Comparison of ENCODE assay signal across 19 cellular contexts in the genomic region with DNA sequence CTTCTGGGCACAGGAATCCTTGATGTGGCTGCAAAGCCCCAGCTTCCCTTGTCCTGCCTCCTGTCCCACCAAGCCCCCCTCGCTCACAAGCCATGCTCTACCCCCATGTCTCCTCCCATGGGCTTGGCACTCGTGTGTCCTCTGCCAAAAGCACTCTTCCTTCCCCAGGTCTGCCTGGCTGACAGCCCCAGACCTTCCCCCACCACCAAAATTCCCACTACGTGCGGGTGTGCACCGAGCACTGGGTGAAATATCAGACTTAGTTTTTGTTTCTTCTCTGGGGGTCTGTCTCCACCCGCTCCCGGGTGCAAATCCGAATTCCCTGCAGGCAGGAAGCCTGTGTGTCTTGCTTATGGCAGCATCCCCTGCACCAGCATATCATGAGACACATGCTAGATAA. TPM values are rescaled to one million over a fixed set of nuclear protein-coding genes. Genes with fewer than 3 reads are reported as not detected.
DNase-seq lines count a peak whose midpoint lies in the region; ATAC-seq, FAIRE-seq and TF ChIP-seq lines count a peak whose summit lies in the region.
"Had no signal": no experiment of that assay in that cellular context is flagged by ENCODE, and none has a peak within 500 bp of the region (broad histone marks: within the 10 kb centered on the region; RNA-seq: fewer than 3 reads in every experiment).

No MANE protein-coding gene starts in this region.

- H3K9me3 ChIP-seq in right lobe of liver (no peaks in the 10 kb centered on the region), HepG2 (ENCODE audit: low read length) (no peaks in the 10 kb centered on the region), lower lobe of right lung (no peaks in the 10 kb centered on the region)
- H3K9me3 ChIP-seq: BE2C, HAP-1 had no signal

- ATAC-seq in right lobe of liver (no peak), HepG2 (no peak), lower lobe of right lung (no peak)

- H3K4me3 ChIP-seq in right lobe of liver (no peak overlapping the region), HepG2 (replicated peaks in 1 of 3; ENCODE audit: insufficient read depth in 1 of 3, low read depth in 2 of 3, low read length in 3 of 3) (no peak overlapping the region), lower lobe of right lung (no peak overlapping the region)
- H3K4me3 ChIP-seq: HAP-1 had no signal

- H3K79me2 ChIP-seq in HepG2 (ENCODE audit: insufficient read depth, low read length) = no peaks in the 10 kb centered on the region

- no peak for TF ChIP-seq RAD21 in HepG2 (CRISPR knock-in tag; IDR thresholded peaks at IDR 0.05)

- no TSS peak for BruUV-seq in HepG2 (replicated peaks; lab: Mats Ljungman, UMichigan)

- H4K20me1 ChIP-seq in HepG2 (ENCODE audit: insufficient read depth, low read length) = no peaks in the 10 kb centered on the region

- in situ Hi-C loops in HepG2 (cut with HindIII; ENCODE audit: extremely low pct_ligation_motif_present, low pct_unique_long_range_greater_than_20kb) = no loop called here

- no peak overlapping the region for H3K9ac ChIP-seq in HepG2 (ENCODE audit: insufficient read depth, low read depth, low read length)

- TF ChIP-seq POLR2A in right lobe of liver (IDR thresholded peaks at IDR 0.05) = no peak
- TF ChIP-seq POLR2A in HepG2 (IDR thresholded peaks at IDR 0.05; ENCODE audit: insufficient read depth in 1 of 2, low read depth in 2 of 2, low read length in 2 of 2) = no peak

- TF ChIP-seq EP300 in HepG2 (IDR thresholded peaks at IDR 0.05; ENCODE audit: low read depth in 2 of 2, low read length in 2 of 2) (no peak), HepG2 (CRISPR knock-in tag; IDR thresholded peaks at IDR 0.05; ENCODE audit: borderline replicate concordance) (no peak)

- intact Hi-C loops in right lobe of liver (cut with DNase I) (no loop called here), HepG2 (cut with micrococcal nuclease; ENCODE audit: unreplicated experiment) (no loop called here), lower lobe of right lung (cut with DNase I) (no loop called here)

- H3K4me1 ChIP-seq in right lobe of liver (no peaks in the 10 kb centered on the region), HepG2 (ENCODE audit: insufficient read depth, low read length) (no peaks in the 10 kb centered on the region), lower lobe of right lung (no peaks in the 10 kb centered on the region)
- H3K4me1 ChIP-seq: BE2C, HAP-1 had no signal

- H3K36me3 ChIP-seq in right lobe of liver = no peaks in the 10 kb centered on the region
- no peaks in the 10 kb centered on the region for H3K36me3 ChIP-seq in HepG2 (replicated peaks in 1 of 2; ENCODE audit: control insufficient read depth in 1 of 2, insufficient read depth in 2 of 2, low read length in 2 of 2)
- H3K36me3 ChIP-seq in lower lobe of right lung = no peaks in the 10 kb centered on the region
- H3K36me3 ChIP-seq: BE2C, HAP-1 had no signal

- peak in 2 of 3 donors; percentile 6 to 22 for DNase-seq in right lobe of liver
- DNase-seq in HepG2 (ENCODE audit: low spot score) = no peak
- peak; percentile 14 for DNase-seq in lower lobe of right lung
- DNase-seq in substantia nigra (lab: John Stamatoyannopoulos, UW) = no peak
- DNase-seq in stimulated activated CD4-positive, alpha-beta T cell treated with anti-CD3 and anti-CD28 coated beads, Interleukin-15, amount 100 ng/mL, for 24 hours = no peak
- DNase-seq in GM10248 (ENCODE audit: extremely low spot score) = no peak
- no peak for DNase-seq in retina
- DNase-seq: BE2C; CD4-positive, CD25-positive, alpha-beta regulatory T cell; COR-L47; DMS 273 treated with DMSO at 0.1 percent for 48 hours; DMS53; DND-41; EL had no signal

- no peak overlapping the region for H3K4me2 ChIP-seq in HepG2 (ENCODE audit: low read depth, low read length)

- CTCF ChIA-PET in HepG2 (lab: Yijun Ruan, JAX; ENCODE audit: low intra/inter-chr PET ratio, low total read pairs) = no interaction called here
- CTCF ChIA-PET in GM10248 (lab: Yijun Ruan, JAX) = interaction anchor here (1.1 kb wide), 1 partner anchor 15 kb away, joined by 3 read pairs; no protein-coding TSS in a partner anchor

- 42% methylated on average over 7 of the region's 8 CpGs for WGBS in right lobe of liver (ENCODE audit: insufficient coverage, low coverage, low lambda C conversion rate, missing lambda C conversion rate)
- 1% methylated on average over 8 of the region's 8 CpGs for WGBS in HepG2 (ENCODE audit: low lambda C conversion rate)

- no peaks in the 10 kb centered on the region for H3K27me3 ChIP-seq in right lobe of liver
- peaks cover 0 to 25% of the 10 kb centered on the region in 2 experiments; a peak in 4 of 5 replicates for H3K27me3 ChIP-seq in HepG2 (ENCODE audit: control insufficient read depth in 1 of 2, insufficient read depth in 2 of 2, low read length in 2 of 2)
- H3K27me3 ChIP-seq in lower lobe of right lung (ENCODE audit: low read depth) = peaks cover 60% of the 10 kb centered on the region

- no peak for TF ChIP-seq CTCF in right lobe of liver (IDR thresholded peaks at IDR 0.05)
- no peak for TF ChIP-seq CTCF in HepG2 (CRISPR knock-in tag; IDR thresholded peaks at IDR 0.05)
- no peak for TF ChIP-seq CTCF in lower lobe of right lung (IDR thresholded peaks at IDR 0.05)
- TF ChIP-seq CTCF in GM10248 (IDR thresholded peaks at IDR 0.05; ENCODE audit: control extremely low read depth, extremely low read depth, low read depth, missing control alignments) = no peak

- H2AFZ ChIP-seq in HepG2 (ENCODE audit: low read length) = no peak overlapping the region

- no peak for FAIRE-seq in HepG2 (lab: Jason Lieb, UNC)
- FAIRE-seq: GM12891, GM19239 had no signal

- H3K27ac ChIP-seq in right lobe of liver = no peak overlapping the region
- H3K27ac ChIP-seq in HepG2 (ENCODE audit: extremely low read length, insufficient read depth, low read length) = no peak overlapping the region
- no peak overlapping the region for H3K27ac ChIP-seq in lower lobe of right lung
- peak overlapping the region; percentile 46 for H3K27ac ChIP-seq in substantia nigra (ENCODE audit: low read depth, low read length, poor library complexity, severe bottlenecking)

- POLR2A ChIA-PET in HepG2 (lab: Yijun Ruan, JAX) (no interaction called here), GM10248 (lab: Yijun Ruan, JAX) (no interaction called here)

TF ChIP-seq in HepG2, 621 proteins besides CTCF, POLR2A, EP300 and RAD21:
- TF ChIP-seq, protein P1, sequence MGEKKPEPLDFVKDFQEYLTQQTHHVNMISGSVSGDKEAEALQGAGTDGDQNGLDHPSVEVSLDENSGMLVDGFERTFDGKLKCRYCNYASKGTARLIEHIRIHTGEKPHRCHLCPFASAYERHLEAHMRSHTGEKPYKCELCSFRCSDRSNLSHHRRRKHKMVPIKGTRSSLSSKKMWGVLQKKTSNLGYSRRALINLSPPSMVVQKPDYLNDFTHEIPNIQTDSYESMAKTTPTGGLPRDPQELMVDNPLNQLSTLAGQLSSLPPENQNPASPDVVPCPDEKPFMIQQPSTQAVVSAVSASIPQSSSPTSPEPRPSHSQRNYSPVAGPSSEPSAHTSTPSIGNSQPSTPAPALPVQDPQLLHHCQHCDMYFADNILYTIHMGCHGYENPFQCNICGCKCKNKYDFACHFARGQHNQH (CRISPR knock-in tag; IDR thresholded peaks at IDR 0.05) = no peak
- no peak for TF ChIP-seq KAT7 (CRISPR knock-in tag; IDR thresholded peaks at IDR 0.05; ENCODE audit: borderline replicate concordance)

RNA-seq across cellular contexts. Expression of a gene that starts 5.9 kb away (rescaled TPM):
- not detected for total RNA-seq in right lobe of liver
- total RNA-seq in HepG2 (2016; rRNA removed; fragmentation: Illumina TruSeq; extraction: Trizol) = not detected in 2 replicates
- total RNA-seq in HepG2 (2016; cell fraction: cytosol; rRNA removed; fragmentation: Illumina TruSeq; extraction: Trizol; ENCODE audit: low read depth) = not detected in 2 replicates
- total RNA-seq in HepG2 (2016; cell fraction: insoluble cytoplasmic fraction; rRNA removed; fragmentation: Illumina TruSeq; extraction: Trizol) = not detected in 2 replicates
- not detected in 2 replicates for total RNA-seq in HepG2 (2016; cell fraction: membrane; rRNA removed; fragmentation: Illumina TruSeq; extraction: Trizol)
- total RNA-seq in HepG2 (2016; cell fraction: nucleus; rRNA removed; fragmentation: Illumina TruSeq; extraction: Trizol) = not detected in 2 replicates
- not detected in 2 replicates for polyA plus RNA-seq in HepG2 (2011; rRNA removed)
- not detected in 2 replicates for polyA plus RNA-seq in HepG2 (2011; cell fraction: cytosol; rRNA removed)
- not detected in 2 replicates for polyA plus RNA-seq in HepG2 (2011; cell fraction: nucleus; rRNA removed)
- polyA plus RNA-seq in HepG2 (2012) = not detected in 2 replicates
- polyA plus RNA-seq in HepG2 (2016; cell fraction: cytosol; fragmentation: Illumina TruSeq; extraction: Trizol; ENCODE audit: low read depth) = not detected in 2 replicates
- polyA plus RNA-seq in HepG2 (2016; cell fraction: insoluble cytoplasmic fraction; fragmentation: Illumina TruSeq; extraction: Trizol; ENCODE audit: low read depth) = not detected in 2 replicates
- not detected in 2 replicates for polyA plus RNA-seq in HepG2 (2016; cell fraction: membrane; fragmentation: Illumina TruSeq; extraction: Trizol; ENCODE audit: low read depth)
- polyA plus RNA-seq in HepG2 (2016; cell fraction: nucleus; fragmentation: Illumina TruSeq; extraction: Trizol; ENCODE audit: insufficient read depth, low read depth) = not detected in 2 replicates
- not detected in 2 replicates for polyA minus RNA-seq in HepG2 (2011; rRNA and poly(A)+ RNA removed; ENCODE audit: low replicate concordance)
- polyA minus RNA-seq in HepG2 (2011; cell fraction: cytosol; rRNA and poly(A)+ RNA removed) = not detected in 2 replicates
- polyA minus RNA-seq in HepG2 (2011; cell fraction: nucleus; rRNA and poly(A)+ RNA removed) = not detected in 2 replicates
- not detected for total RNA-seq in lower lobe of right lung
- total RNA-seq: A172; CD4-positive, CD25-positive, alpha-beta regulatory T cell; CD8-positive, alpha-beta memory T cell had no signal
- polyA plus RNA-seq: CD4-positive, CD25-positive, alpha-beta regulatory T cell; CD8-positive, alpha-beta memory T cell had no signal

Comparison
In these comparisons a context has a peak if more than half of its experiments do, and no peak if none do; other contexts are left out.
1. DNase-seq: peak in right lobe of liver (2 of 3) and lower lobe of right lung (single experiment); none in HepG2 (single experiment), substantia nigra (0 of 49), stimulated activated CD4-positive, alpha-beta T cell treated with anti-CD3 and anti-CD28 coated beads, Interleukin-15, amount 100 ng/mL, for 24 hours (single experiment), GM10248 (single experiment) and retina (single experiment).